ENCODE assay signal across 20 cellular contexts in the genomic region with DNA sequence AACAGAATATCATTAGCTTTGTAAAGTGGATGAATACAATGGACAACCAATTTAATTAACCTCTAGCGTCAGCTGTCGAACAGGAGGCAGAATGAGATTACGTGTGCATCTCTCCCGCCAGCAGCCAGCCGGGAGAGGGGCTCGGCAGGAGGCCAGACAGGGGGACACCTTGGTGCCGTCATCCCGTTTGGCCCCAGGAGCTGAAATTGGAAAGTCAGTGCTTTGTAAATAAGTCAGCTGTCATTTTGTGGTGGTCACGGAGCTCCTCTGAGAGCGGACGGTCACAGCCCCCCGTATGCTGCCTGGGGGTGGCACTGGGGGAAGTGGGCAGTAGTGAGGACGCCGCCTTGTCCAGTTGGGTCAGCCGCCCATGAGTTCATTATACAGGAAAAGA.
DNase-seq lines count a peak whose midpoint lies in the region; ATAC-seq, FAIRE-seq and TF ChIP-seq lines count a peak whose summit lies in the region.
"Had no signal": no experiment of that assay in that cellular context is flagged by ENCODE, and none has a peak within 500 bp of the region (broad histone marks: within the 10 kb centered on the region; RNA-seq: fewer than 3 reads in every experiment).

No MANE protein-coding gene starts in this region.

- no peak for TF ChIP-seq EP300 in HepG2 (IDR thresholded peaks at IDR 0.05; ENCODE audit: low read depth in 2 of 2, low read length in 2 of 2)
- no peak for TF ChIP-seq EP300 in HepG2 (CRISPR knock-in tag; IDR thresholded peaks at IDR 0.05; ENCODE audit: borderline replicate concordance)

- no peak overlapping the region for H3K9ac ChIP-seq in HepG2 (ENCODE audit: insufficient read depth, low read depth, low read length)
- no peak overlapping the region for H3K9ac ChIP-seq in endodermal cell (ENCODE audit: extremely low read depth, low read length, poor library complexity, severe bottlenecking)

- TF ChIP-seq RAD21 in HepG2 (CRISPR knock-in tag; IDR thresholded peaks at IDR 0.05) = no peak

- no peak for ATAC-seq in right lobe of liver
- ATAC-seq in HepG2 = no peak

- no peaks in the 10 kb centered on the region for H3K36me3 ChIP-seq in right lobe of liver
- H3K36me3 ChIP-seq in HepG2 (replicated peaks in 1 of 2; ENCODE audit: control insufficient read depth in 1 of 2, insufficient read depth in 2 of 2, low read length in 2 of 2) = no peaks in the 10 kb centered on the region; a peak in 1 of 5 replicates
- no peaks in the 10 kb centered on the region for H3K36me3 ChIP-seq in endodermal cell (ENCODE audit: control insufficient read depth, insufficient read depth, low read length)
- H3K36me3 ChIP-seq in osteoblast (ENCODE audit: insufficient read depth, low read length) = no peaks in the 10 kb centered on the region
- H3K36me3 ChIP-seq in MG63 = no peaks in the 10 kb centered on the region

- BruUV-seq in HepG2 (replicated peaks; lab: Mats Ljungman, UMichigan) = no TSS peak

- H3K27me3 Mint-ChIP-seq in endodermal cell (ENCODE audit: insufficient read depth) (no peaks in the 10 kb centered on the region), HFFc6 (ENCODE audit: insufficient read depth) (peaks cover 5% of the 10 kb centered on the region)
- H3K27me3 Mint-ChIP-seq: B cell; CD4-positive, alpha-beta memory T cell had no signal

- WGBS in right lobe of liver (ENCODE audit: insufficient coverage, low coverage, low lambda C conversion rate, missing lambda C conversion rate) = 100% methylated on average over 3 of the region's 15 CpGs
- WGBS in HepG2 (ENCODE audit: low lambda C conversion rate) = 99% methylated on average over 15 of the region's 15 CpGs
- WGBS in endodermal cell (ENCODE audit: insufficient coverage in 1 of 2, insufficient read length in 1 of 2), 2 experiments = 92 to 96% methylated on average over 12 to 15 of the region's 15 CpGs

- H3K9me3 Mint-ChIP-seq in endodermal cell (peaks cover 12% of the 10 kb centered on the region), HFFc6 (no peaks in the 10 kb centered on the region)
- H3K9me3 Mint-ChIP-seq: CD4-positive, alpha-beta memory T cell had no signal

- H3K27me3 ChIP-seq in right lobe of liver (no peaks in the 10 kb centered on the region), HepG2 (ENCODE audit: control insufficient read depth in 1 of 2, insufficient read depth in 2 of 2, low read length in 2 of 2) (no peaks in the 10 kb centered on the region; a peak in 1 of 5 replicates), endodermal cell (ENCODE audit: control insufficient read depth, insufficient read depth, low read length, poor library complexity, severe bottlenecking) (no peaks in the 10 kb centered on the region), osteoblast (ENCODE audit: insufficient read depth, low read length) (no peaks in the 10 kb centered on the region), MG63 (no peaks in the 10 kb centered on the region)

- H3K4me2 ChIP-seq in HepG2 (ENCODE audit: low read depth, low read length) (no peak overlapping the region), osteoblast (ENCODE audit: insufficient read depth, low read length) (no peak overlapping the region)

- H4K20me1 ChIP-seq in HepG2 (ENCODE audit: insufficient read depth, low read length) (no peaks in the 10 kb centered on the region), osteoblast (ENCODE audit: insufficient read depth, low read length) (peaks cover 3% of the 10 kb centered on the region)

- in situ Hi-C loops in HepG2 (cut with HindIII; ENCODE audit: extremely low pct_ligation_motif_present, low pct_unique_long_range_greater_than_20kb) = no loop called here

- no peak for TF ChIP-seq POLR2A in right lobe of liver (IDR thresholded peaks at IDR 0.05)
- TF ChIP-seq POLR2A in HepG2 (IDR thresholded peaks at IDR 0.05; ENCODE audit: insufficient read depth in 1 of 2, low read depth in 2 of 2, low read length in 2 of 2) = no peak

- POLR2A ChIA-PET in HepG2 (lab: Yijun Ruan, JAX) = no interaction called here

- peaks cover 0 to 12% (median 0%) of the 10 kb centered on the region in 4 donors for H3K4me1 ChIP-seq in right lobe of liver
- no peaks in the 10 kb centered on the region; the same call in 1 of the 2 replicates for H3K4me1 ChIP-seq in HepG2 (ENCODE audit: insufficient read depth, low read length)
- no peaks in the 10 kb centered on the region for H3K4me1 ChIP-seq in endodermal cell (ENCODE audit: control insufficient read depth, insufficient read depth, low read length)
- H3K4me1 ChIP-seq in osteoblast (ENCODE audit: insufficient read depth, low read length) = no peaks in the 10 kb centered on the region

- intact Hi-C loops in right lobe of liver (cut with DNase I) = no loop called here
- intact Hi-C loops in HepG2 (cut with micrococcal nuclease; ENCODE audit: unreplicated experiment) = no loop called here

- H2AFZ ChIP-seq in HepG2 (ENCODE audit: low read length) (no peak overlapping the region), osteoblast (ENCODE audit: low read length) (no peak overlapping the region)

- no peak overlapping the region for H3K27ac ChIP-seq in right lobe of liver
- H3K27ac ChIP-seq in HepG2 (ENCODE audit: extremely low read length, insufficient read depth, low read length) = no peak overlapping the region
- no peak overlapping the region for H3K27ac ChIP-seq in endodermal cell (ENCODE audit: low read depth, low read length)
- H3K27ac ChIP-seq in osteoblast (ENCODE audit: low read depth, low read length) = no peak overlapping the region

- H3K36me3 Mint-ChIP-seq in endodermal cell (ENCODE audit: low read depth) (peaks cover 24% of the 10 kb centered on the region), HFFc6 (ENCODE audit: low read depth) (peaks cover 26% of the 10 kb centered on the region)

- FAIRE-seq in HepG2 (lab: Jason Lieb, UNC) = no peak
- FAIRE-seq: D721Med, G401.6, GM12892 had no signal

- H3K79me2 ChIP-seq in HepG2 (ENCODE audit: insufficient read depth, low read length) = no peaks in the 10 kb centered on the region
- no peaks in the 10 kb centered on the region for H3K79me2 ChIP-seq in osteoblast (ENCODE audit: insufficient read depth, low read length)

- CTCF ChIA-PET in HepG2 (lab: Yijun Ruan, JAX; ENCODE audit: low intra/inter-chr PET ratio, low total read pairs) = no interaction called here

- H3K4me3 Mint-ChIP-seq in endodermal cell (no peak overlapping the region), HFFc6 (no peak overlapping the region)
- H3K4me3 Mint-ChIP-seq: B cell; CD4-positive, alpha-beta memory T cell had no signal

- no peak for TF ChIP-seq CTCF in right lobe of liver (IDR thresholded peaks at IDR 0.05)
- no peak for TF ChIP-seq CTCF in HepG2 (CRISPR knock-in tag; IDR thresholded peaks at IDR 0.05)
- TF ChIP-seq CTCF in endodermal cell (conservative IDR thresholded peaks at IDR 0.05) = no peak
- no peak for TF ChIP-seq CTCF in osteoblast (IDR thresholded peaks at IDR 0.05; ENCODE audit: extremely low read depth, low read depth, low read length)
- no peak for TF ChIP-seq CTCF in HFFc6 (IDR thresholded peaks at IDR 0.05)

- H3K27ac Mint-ChIP-seq in endodermal cell (no peak overlapping the region), HFFc6 (no peak overlapping the region)
- H3K27ac Mint-ChIP-seq: B cell had no signal

- no peaks in the 10 kb centered on the region for H3K4me1 Mint-ChIP-seq in endodermal cell
- peaks cover under 1% of the 10 kb centered on the region; the same call in 1 of the 2 replicates for H3K4me1 Mint-ChIP-seq in HFFc6 (ENCODE audit: low read depth)

- H3K9me3 ChIP-seq in right lobe of liver = no peaks in the 10 kb centered on the region
- H3K9me3 ChIP-seq in HepG2 (ENCODE audit: low read length) = no peaks in the 10 kb centered on the region
- H3K9me3 ChIP-seq in endodermal cell (ENCODE audit: control insufficient read depth, low read length) = no peaks in the 10 kb centered on the region
- H3K9me3 ChIP-seq in osteoblast (ENCODE audit: low read depth, low read length) = no peaks in the 10 kb centered on the region
- H3K9me3 ChIP-seq in MG63 = no peaks in the 10 kb centered on the region

- DNase-seq in right lobe of liver (peak; percentile 1 to 25 (median 12)), HepG2 (ENCODE audit: low spot score) (no peak), endodermal cell (peak; percentile 17), osteoblast (ENCODE audit: insufficient read length, low spot score, missing footprints) (peak; percentile 56), MG63 (no peak), activated gamma-delta T cell treated with Interleukin-2 at 50 U/mL for 16 hours (no peak), HFFc6 (no peak)
- DNase-seq: CD4-positive, alpha-beta memory T cell; DMS79 treated with DMSO at 0.1 percent for 48 hours; GOT3; KG1; NCI-H1105; NCI-H1694 treated with DMSO at 0.1 percent for 48 hours; NCI-H2171; NCI-H446 treated with DMSO at 0.1 percent for 48 hours; SIG-M5 had no signal

- no peak overlapping the region for H3K4me3 ChIP-seq in right lobe of liver
- no peak overlapping the region for H3K4me3 ChIP-seq in HepG2 (replicated peaks in 1 of 3; ENCODE audit: insufficient read depth in 1 of 3, low read depth in 2 of 3, low read length in 3 of 3)
- H3K4me3 ChIP-seq in endodermal cell (ENCODE audit: low read length) = no peak overlapping the region
- H3K4me3 ChIP-seq in osteoblast (ENCODE audit: insufficient read depth, low read length) = no peak overlapping the region
- no peak overlapping the region for H3K4me3 ChIP-seq in MG63

TF ChIP-seq in HepG2, 621 proteins besides CTCF, POLR2A, EP300 and RAD21 (continues in another document):
- TF ChIP-seq ATM (IDR thresholded peaks at IDR 0.05; ENCODE audit: borderline replicate concordance) (no peak), NCOA1 (CRISPR knock-in tag; IDR thresholded peaks at IDR 0.05) (no peak), PREB (CRISPR knock-in tag; IDR thresholded peaks at IDR 0.05) (no peak), ZNF260 (CRISPR knock-in tag; IDR thresholded peaks at IDR 0.05; ENCODE audit: borderline replicate concordance, low read depth) (no peak), ETV6 (CRISPR knock-in tag; conservative IDR thresholded peaks at IDR 0.05) (no peak), PAF1 (CRISPR knock-in tag; IDR thresholded peaks at IDR 0.05) (no peak)

Comparison
In these comparisons a context has a peak if more than half of its experiments do, and no peak if none do; other contexts are left out.
1. DNase-seq: peak in right lobe of liver (3 of 3), endodermal cell (single experiment) and osteoblast (single experiment); none in HepG2 (single experiment), MG63 (single experiment), activated gamma-delta T cell treated with Interleukin-2 at 50 U/mL for 16 hours (single experiment) and HFFc6 (single experiment).